Comparison of ENCODE assay signal across 8 cellular contexts in the genomic region with DNA sequence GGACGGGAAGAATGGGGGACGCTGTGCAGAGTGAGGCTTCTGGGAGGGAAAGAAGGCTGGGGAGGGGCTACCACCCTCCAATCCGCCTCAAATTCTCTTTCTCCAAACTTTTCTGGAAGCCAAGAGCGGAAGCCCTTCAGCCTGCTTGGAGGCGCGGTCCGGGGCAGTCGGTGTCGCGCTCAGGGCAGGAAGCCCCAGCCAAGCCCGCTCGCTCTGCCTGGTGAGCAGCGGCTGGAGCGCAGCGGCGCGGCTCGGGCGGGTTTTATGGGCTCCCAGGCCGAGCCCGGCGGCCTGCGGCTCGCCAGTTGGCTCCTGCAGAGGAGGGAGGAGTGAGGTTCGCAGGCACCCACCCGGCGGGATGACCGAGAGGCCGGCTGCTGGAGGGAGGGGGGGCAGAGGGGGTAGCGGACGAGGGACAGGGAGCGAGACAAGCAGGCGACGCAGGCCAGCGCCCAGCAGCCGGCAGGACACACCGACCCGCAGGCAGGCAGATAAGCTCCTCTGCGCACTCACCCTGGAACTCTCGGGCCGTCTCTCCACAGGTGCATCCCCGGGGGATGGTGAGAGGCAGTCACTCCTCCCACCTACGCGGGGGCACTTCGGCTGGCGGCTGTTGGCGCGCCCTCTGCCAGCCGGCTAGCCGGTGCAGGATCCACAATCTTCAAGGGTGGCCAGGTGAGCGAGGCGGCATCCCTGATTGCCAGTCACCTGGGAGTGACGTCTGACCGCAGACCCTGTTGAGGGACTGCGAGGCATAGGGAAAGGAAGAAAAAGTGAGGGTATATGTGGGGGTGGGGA. TPM values are rescaled to one million over a fixed set of nuclear protein-coding genes. Genes with fewer than 3 reads are reported as not detected.
DNase-seq lines count a peak whose midpoint lies in the region; ATAC-seq, FAIRE-seq and TF ChIP-seq lines count a peak whose summit lies in the region.

A gene with protein sequence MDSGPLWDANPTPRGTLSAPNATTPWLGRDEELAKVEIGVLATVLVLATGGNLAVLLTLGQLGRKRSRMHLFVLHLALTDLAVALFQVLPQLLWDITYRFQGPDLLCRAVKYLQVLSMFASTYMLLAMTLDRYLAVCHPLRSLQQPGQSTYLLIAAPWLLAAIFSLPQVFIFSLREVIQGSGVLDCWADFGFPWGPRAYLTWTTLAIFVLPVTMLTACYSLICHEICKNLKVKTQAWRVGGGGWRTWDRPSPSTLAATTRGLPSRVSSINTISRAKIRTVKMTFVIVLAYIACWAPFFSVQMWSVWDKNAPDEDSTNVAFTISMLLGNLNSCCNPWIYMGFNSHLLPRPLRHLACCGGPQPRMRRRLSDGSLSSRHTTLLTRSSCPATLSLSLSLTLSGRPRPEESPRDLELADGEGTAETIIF (minus strand): TSS at position 238 of the 798 bp plus-strand sequence. CDS start 498 bp downstream, outside the sequence.

- H3K4me3 ChIP-seq in iPS DF 6.9 (ENCODE audit: low read length) = peak within 1 kb of the TSS; percentile 49; the same call in 1 of the 2 replicates
- H3K4me3 ChIP-seq in skeletal muscle tissue (ENCODE audit: low read length in 3 of 3) = peak within 1 kb of the TSS; percentile 60 to 67 (median 63)

- peaks cover 11% of the 10 kb centered on the region for H3K9me3 Mint-ChIP-seq in activated naive CD8-positive, alpha-beta T cell treated with anti-CD3 and anti-CD28 coated beads, Interleukin-2, amount 50 U/mL, for 24 hours

- H3K4me1 ChIP-seq in iPS DF 6.9 (ENCODE audit: control insufficient read depth, insufficient read depth, low read length) (peaks cover 3% of the 10 kb centered on the region; the same call in 1 of the 2 replicates), skeletal muscle tissue (ENCODE audit: control insufficient read depth in 3 of 3, insufficient read depth in 3 of 3, low read length in 3 of 3) (peaks cover 13 to 16% (median 14%) of the 10 kb centered on the region in 3 donors)

- no CpG with 5 or more reads among the region's 55 CpGs for WGBS in iPS DF 6.9 (ENCODE audit: insufficient coverage, insufficient read length)

- H3K36me3 ChIP-seq in iPS DF 6.9 (ENCODE audit: control insufficient read depth, insufficient read depth, low read length) = no peaks in the 10 kb centered on the region
- H3K36me3 ChIP-seq in skeletal muscle tissue (ENCODE audit: control insufficient read depth in 3 of 3, insufficient read depth in 3 of 3, low read length in 3 of 3) = no peaks in the 10 kb centered on the region

- peaks cover 40% of the 10 kb centered on the region for H3K27me3 Mint-ChIP-seq in activated naive CD8-positive, alpha-beta T cell treated with anti-CD3 and anti-CD28 coated beads, Interleukin-2, amount 50 U/mL, for 24 hours

- H3K27ac Mint-ChIP-seq in activated naive CD8-positive, alpha-beta T cell treated with anti-CD3 and anti-CD28 coated beads, Interleukin-2, amount 50 U/mL, for 24 hours = no peak within 1 kb of the TSS

- peak within 1 kb of the TSS; percentile 38 to 71 (median 40) for H3K9ac ChIP-seq in skeletal muscle tissue (ENCODE audit: low read depth in 1 of 3, low read length in 3 of 3)

- H3K27me3 ChIP-seq in iPS DF 6.9 (ENCODE audit: control insufficient read depth, insufficient read depth, low read length) = peaks cover 8% of the 10 kb centered on the region; the same call in 1 of the 2 replicates
- peaks cover 10 to 18% (median 12%) of the 10 kb centered on the region in 3 donors for H3K27me3 ChIP-seq in skeletal muscle tissue (ENCODE audit: control insufficient read depth in 3 of 3, insufficient read depth in 3 of 3, low read length in 3 of 3)

- ATAC-seq in activated naive CD8-positive, alpha-beta T cell treated with anti-CD3 and anti-CD28 coated beads, Interleukin-2, amount 50 U/mL, for 24 hours = peak; percentile 72

- peaks cover 8% of the 10 kb centered on the region for H3K4me1 Mint-ChIP-seq in activated naive CD8-positive, alpha-beta T cell treated with anti-CD3 and anti-CD28 coated beads, Interleukin-2, amount 50 U/mL, for 24 hours

- no peak within 1 kb of the TSS for H3K27ac ChIP-seq in iPS DF 6.9 (ENCODE audit: low read length)
- H3K27ac ChIP-seq in skeletal muscle tissue (ENCODE audit: low read depth, low read length) = no peak within 1 kb of the TSS

- H3K36me3 Mint-ChIP-seq in activated naive CD8-positive, alpha-beta T cell treated with anti-CD3 and anti-CD28 coated beads, Interleukin-2, amount 50 U/mL, for 24 hours (ENCODE audit: low read depth) = peaks cover 3% of the 10 kb centered on the region

- FAIRE-seq in GM12891 (lab: Jason Lieb, UNC) = no peak

- DNase-seq in GM12891 (ENCODE audit: insufficient read length, low spot score) (peak; percentile 29), NCI-H2107 treated with DMSO at 0.1 percent for 48 hours (lab: John Stamatoyannopoulos, UW; ENCODE audit: unreplicated experiment) (peak; percentile 81), iPS DF 6.9 (ENCODE audit: low read depth, low spot score) (no peak), SIG-M5 treated with dmso at 0.1 percent for 504 hours (lab: John Stamatoyannopoulos, UW; ENCODE audit: unreplicated experiment) (no peak), H4 (ENCODE audit: low spot score) (no peak)
- peak; percentile 33 for DNase-seq in activated naive CD8-positive, alpha-beta T cell treated with anti-CD3 and anti-CD28 coated beads, Interleukin-2, amount 50 U/mL, for 24 hours
- no peak for DNase-seq in effector CD8-positive, alpha-beta T cell (lab: John Stamatoyannopoulos, UW)

- peak within 1 kb of the TSS; percentile 62 for H3K4me3 Mint-ChIP-seq in activated naive CD8-positive, alpha-beta T cell treated with anti-CD3 and anti-CD28 coated beads, Interleukin-2, amount 50 U/mL, for 24 hours

- no peaks in the 10 kb centered on the region for H3K9me3 ChIP-seq in iPS DF 6.9 (ENCODE audit: control insufficient read depth, insufficient read depth, low read length)
- H3K9me3 ChIP-seq in skeletal muscle tissue (ENCODE audit: control insufficient read depth in 3 of 3, low read length in 3 of 3) = peaks cover 0 to 2% (median 0%) of the 10 kb centered on the region in 3 donors

- no peak for TF ChIP-seq POLR2A in GM12891 (IDR thresholded peaks at IDR 0.05; ENCODE audit: low read depth, low read length)

TF ChIP-seq in GM12891, 5 proteins besides CTCF, POLR2A, EP300 and RAD21:
- no peak for TF ChIP-seq POLR2AphosphoS5 (IDR thresholded peaks at IDR 0.05; ENCODE audit: low read depth, low read length)
- TF ChIP-seq SPI1 (IDR thresholded peaks at IDR 0.05; ENCODE audit: low read depth, low read length) = no peak
- TF ChIP-seq PAX5 (IDR thresholded peaks at IDR 0.05; ENCODE audit: insufficient read depth, low read length, severe bottlenecking) = no peak
- TF ChIP-seq POU2F2 (IDR thresholded peaks at IDR 0.05; ENCODE audit: low read depth, low read length) = no peak
- TF ChIP-seq TAF1 (IDR thresholded peaks at IDR 0.05; ENCODE audit: low read depth, low read length) = no peak

RNA-seq across cellular contexts. Expression of the gene that starts here (rescaled TPM):
- not detected for polyA plus RNA-seq in GM12891 (2012; ENCODE audit: low read depth, missing spikeins)
- 0.52 TPM for total RNA-seq in skeletal muscle tissue
- total RNA-seq in H4 (2014; rRNA removed; shearing (Covaris generic)) = not detected in 2 replicates

Comparison
In these comparisons a context has a peak if more than half of its experiments do, and no peak if none do; other contexts are left out.
1. DNase-seq: peak in GM12891 (single experiment), NCI-H2107 treated with DMSO at 0.1 percent for 48 hours (single experiment) and activated naive CD8-positive, alpha-beta T cell treated with anti-CD3 and anti-CD28 coated beads, Interleukin-2, amount 50 U/mL, for 24 hours (single experiment); none in iPS DF 6.9 (single experiment), SIG-M5 treated with dmso at 0.1 percent for 504 hours (single experiment), effector CD8-positive, alpha-beta T cell (single experiment) and H4 (single experiment).